In the genomic region with DNA sequence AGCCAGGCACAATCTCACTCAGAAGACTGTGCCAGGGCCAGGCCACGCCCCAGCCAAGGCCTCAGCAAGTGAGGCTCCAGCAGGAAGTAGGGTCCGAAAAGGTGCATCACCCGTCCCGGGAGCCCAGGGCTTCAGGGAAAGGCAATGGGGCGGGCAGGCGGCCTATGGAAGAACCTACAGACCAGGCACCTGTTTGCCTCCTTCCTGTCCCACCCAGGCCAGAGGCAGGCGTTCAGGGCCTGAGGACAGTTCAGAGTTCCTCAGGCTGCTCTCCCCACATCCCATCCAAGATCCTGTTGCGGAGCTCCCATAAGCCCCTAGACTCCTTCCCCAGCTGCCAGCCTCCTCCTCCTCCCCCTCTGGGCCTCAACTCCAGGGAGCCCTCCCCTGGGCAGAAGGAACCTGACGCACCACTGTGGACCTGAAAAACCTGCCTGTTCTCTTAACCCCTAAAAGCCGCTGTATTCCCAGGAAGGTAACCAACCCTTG, we compare ENCODE assay signal across 8 cellular contexts. TPM values are rescaled to one million over a fixed set of nuclear protein-coding genes. Genes with fewer than 3 reads are reported as not detected.
DNase-seq lines count a peak whose midpoint lies in the region; ATAC-seq and TF ChIP-seq lines count a peak whose summit lies in the region.

No MANE protein-coding gene starts in this region.

- H3K4me3 ChIP-seq in PC-3 (ENCODE audit: low read length) (peak overlapping the region; percentile 97), stomach smooth muscle (ENCODE audit: low read length in 2 of 2) (peak overlapping the region; percentile 19 to 88), uterus (no peak overlapping the region)

- no TSS peak for BruUV-seq in PC-3 (replicated peaks; lab: Mats Ljungman, UMichigan)

- H3K27me3 Mint-ChIP-seq in activated naive CD4-positive, alpha-beta T cell treated with anti-CD3 and anti-CD28 coated beads, Interleukin-2, amount 50 U/mL, for 24 hours = no peaks in the 10 kb centered on the region

- peaks cover 59% of the 10 kb centered on the region for H4K20me1 ChIP-seq in PC-3 (ENCODE audit: low read length)

- no peaks in the 10 kb centered on the region for H3K9me3 Mint-ChIP-seq in activated naive CD4-positive, alpha-beta T cell treated with anti-CD3 and anti-CD28 coated beads, Interleukin-2, amount 50 U/mL, for 24 hours

- TF ChIP-seq CTCF in PC-3 (conservative IDR thresholded peaks at IDR 0.05; ENCODE audit: low read depth, low read length) = no peak
- no peak for TF ChIP-seq CTCF in uterus (IDR thresholded peaks at IDR 0.05)

- peak overlapping the region; percentile 96 for H3K4me2 ChIP-seq in PC-3 (ENCODE audit: low read length)

- peaks cover 37% of the 10 kb centered on the region for H3K4me1 Mint-ChIP-seq in activated naive CD4-positive, alpha-beta T cell treated with anti-CD3 and anti-CD28 coated beads, Interleukin-2, amount 50 U/mL, for 24 hours

- H3K9ac ChIP-seq in PC-3 (ENCODE audit: low read length) (peak overlapping the region; percentile 93; the same call in 1 of the 2 replicates), stomach smooth muscle (ENCODE audit: low read length in 2 of 2) (peak overlapping the region; percentile 21 to 36)

- no peaks in the 10 kb centered on the region for H3F3A ChIP-seq in PC-3 (ENCODE audit: low read length, unreplicated experiment)

- no peaks in the 10 kb centered on the region for H3K9me2 ChIP-seq in PC-3 (replicated peaks; ENCODE audit: low read length)

- ATAC-seq in PC-3 (peak; percentile 43), HG03521 (IDR thresholded peaks at IDR 0.05; ENCODE audit: unreplicated experiment) (no peak)

- H3K27me3 ChIP-seq in PC-3 (ENCODE audit: low read length) = no peaks in the 10 kb centered on the region
- H3K27me3 ChIP-seq in stomach smooth muscle (ENCODE audit: control insufficient read depth in 1 of 2, insufficient read depth in 2 of 2, low read length in 2 of 2) = no peaks in the 10 kb centered on the region
- H3K27me3 ChIP-seq in uterus = no peaks in the 10 kb centered on the region

- H3K36me3 ChIP-seq in PC-3 (ENCODE audit: low read depth, low read length) = no peaks in the 10 kb centered on the region
- no peaks in the 10 kb centered on the region for H3K36me3 ChIP-seq in stomach smooth muscle (ENCODE audit: control insufficient read depth in 2 of 2, insufficient read depth in 2 of 2, low read length in 2 of 2)
- no peaks in the 10 kb centered on the region for H3K36me3 ChIP-seq in uterus

- no peak for TF ChIP-seq POLR2A in uterus (IDR thresholded peaks at IDR 0.05)

- H3K79me2 ChIP-seq in PC-3 (ENCODE audit: low read length) = peaks cover 78% of the 10 kb centered on the region

- no peak for DNase-seq in activated naive CD4-positive, alpha-beta T cell treated with Interleukin-2 at 50 U/mL for 16 hours
- peak; percentile 57 for DNase-seq in PC-3
- peak; percentile 75 for DNase-seq in germinal center (ENCODE audit: low spot score)
- no peak for DNase-seq in uterus
- DNase-seq in COLO829 (ENCODE audit: low spot score) = no peak

- no peak overlapping the region for H2AFZ ChIP-seq in PC-3 (ENCODE audit: low read length)

- H3K27ac ChIP-seq in PC-3 (ENCODE audit: low read length) (no peak overlapping the region), stomach smooth muscle (ENCODE audit: low read length) (no peak overlapping the region), uterus (no peak overlapping the region)

- POLR2A ChIA-PET in PC-3 (lab: Charles Lee; ENCODE audit: unreplicated experiment) = no interaction called here

- H3K27ac Mint-ChIP-seq in activated naive CD4-positive, alpha-beta T cell treated with anti-CD3 and anti-CD28 coated beads, Interleukin-2, amount 50 U/mL, for 24 hours = no peak overlapping the region

- H3K4me1 ChIP-seq in PC-3 (ENCODE audit: insufficient read depth, low read length) (peaks cover 20% of the 10 kb centered on the region), stomach smooth muscle (ENCODE audit: control insufficient read depth, insufficient read depth, low read length) (peaks cover 71% of the 10 kb centered on the region), uterus (peaks cover 0 to 25% of the 10 kb centered on the region in 2 donors)

- no peaks in the 10 kb centered on the region for H3K9me3 ChIP-seq in PC-3 (ENCODE audit: low read length)
- H3K9me3 ChIP-seq in stomach smooth muscle (ENCODE audit: control insufficient read depth in 2 of 2, low read length in 2 of 2) = no peaks in the 10 kb centered on the region
- H3K9me3 ChIP-seq in uterus = no peaks in the 10 kb centered on the region

- peaks cover 1% of the 10 kb centered on the region for H3K36me3 Mint-ChIP-seq in activated naive CD4-positive, alpha-beta T cell treated with anti-CD3 and anti-CD28 coated beads, Interleukin-2, amount 50 U/mL, for 24 hours

- intact Hi-C loops in PC-3 (cut with micrococcal nuclease) = no loop called here
- intact Hi-C loops in uterus (cut with DNase I; ENCODE audit: low total_unique reads) = loop anchor here (10.0 kb wide), 1 partner anchor 114 kb away; a partner anchor contains a TSS

- CTCF ChIA-PET in PC-3 (lab: Charles Lee) = no interaction called here

- H3K4me3 Mint-ChIP-seq in activated naive CD4-positive, alpha-beta T cell treated with anti-CD3 and anti-CD28 coated beads, Interleukin-2, amount 50 U/mL, for 24 hours = peak overlapping the region; percentile 95

RNA-seq across cellular contexts. Expression of a gene that starts 2.3 kb away (rescaled TPM):
- total RNA-seq in PC-3 (2014; rRNA removed) (108 and 148 TPM in 2 replicates), uterus (10 to 100 TPM in 3 of 4 donors, 1 to 10 TPM in 1; 9.2 to 40.3 (median 20.1) TPM)

RNA-seq across cellular contexts. Expression of a gene that starts 40.2 kb away (rescaled TPM):
- total RNA-seq in PC-3 (2014; rRNA removed) (not detected in 2 replicates), uterus (under 1 TPM in 1 of 4 donors, not detected in 3; 0.21 TPM)

Comparison
In these comparisons a context has a peak if more than half of its experiments do, and no peak if none do; other contexts are left out.
1. DNase-seq: peak in PC-3 (single experiment) and germinal center (single experiment); none in activated naive CD4-positive, alpha-beta T cell treated with Interleukin-2 at 50 U/mL for 16 hours (single experiment), uterus (0 of 2) and COLO829 (single experiment).
2. H3K4me3 ChIP-seq: peak in PC-3 (single experiment) and stomach smooth muscle (2 of 2); none in uterus (0 of 2).